ENCODE assay signal across 18 cellular contexts in the genomic region with DNA sequence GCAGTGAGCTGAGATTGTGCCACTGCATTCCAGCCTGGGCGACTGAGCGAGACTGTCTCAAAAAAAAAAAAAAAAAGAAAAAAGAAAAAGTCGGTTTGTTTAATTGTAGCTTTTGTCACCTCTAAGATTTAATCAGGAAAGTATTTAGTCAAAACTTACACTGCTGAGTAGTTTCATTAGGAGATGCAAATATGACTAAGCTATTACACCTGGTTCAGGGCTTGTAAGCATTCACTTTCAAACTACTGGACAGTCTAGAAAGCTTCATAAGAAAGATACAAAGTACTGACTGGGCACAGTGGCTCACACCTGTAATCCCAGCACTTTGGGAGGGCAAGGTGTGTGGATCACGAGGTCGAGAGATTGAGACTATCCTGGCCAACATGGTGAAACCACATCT.
"Had no signal": no experiment of that assay in that cellular context is flagged by ENCODE, and none has a peak within 500 bp of the region (broad histone marks: within the 10 kb centered on the region; RNA-seq: fewer than 3 reads in every experiment).

No MANE protein-coding gene starts in this region.

- H3K4me1 ChIP-seq: esophagus squamous epithelium, gastroesophageal sphincter, left ventricle myocardium inferior, lower lobe of right lung, right atrium auricular region, sigmoid colon had no signal

- H3K9ac ChIP-seq: neural progenitor cell had no signal

- H3K4me3 ChIP-seq: esophagus squamous epithelium, gastroesophageal sphincter, left ventricle myocardium inferior, lower lobe of right lung, neural progenitor cell, ovary, right atrium auricular region, sigmoid colon, skin epidermis had no signal

- H3K4me3 Mint-ChIP-seq: dendritic cell treated with granulocyte-macrophage colony-stimulating factor and Interleukin-4, amounts not matched to agents 40 ng/mL and 50 ng/mL, for 4 days; memory B cell; natural killer cell treated with Interleukin-12 subunit alpha and Interleukin-12 subunit beta and Interleukin-15 and Interleukin-18, amount 100 ng/mL, for 72 hours; neural progenitor cell had no signal

- H3K36me3 ChIP-seq: esophagus squamous epithelium, gastroesophageal sphincter, left ventricle myocardium inferior, lower lobe of right lung, neural progenitor cell, ovary, right atrium auricular region, sigmoid colon had no signal

- H3K4me2 ChIP-seq: neural progenitor cell had no signal

- H3K9me3 ChIP-seq: esophagus squamous epithelium, gastroesophageal sphincter, left ventricle myocardium inferior, lower lobe of right lung, right atrium auricular region, sigmoid colon had no signal

- DNase-seq: esophagus squamous epithelium; foreskin fibroblast; glutamatergic neuron; left ventricle myocardium inferior; lower lobe of right lung; midbrain; nucleus accumbens; ovary; sigmoid colon; stimulated activated CD4-positive, alpha-beta T cell treated with anti-CD3 and anti-CD28 coated beads, Interleukin-12 subunit alpha, Interleukin-12 subunit beta, amount 100 ng/mL, for 4 hours; stimulated activated naive CD4-positive, alpha-beta T cell treated with Interleukin-2 at 50 U/mL for 16 hours had no signal

- H3K27me3 ChIP-seq: esophagus squamous epithelium, gastroesophageal sphincter, neural progenitor cell, ovary, right atrium auricular region, sigmoid colon had no signal

- H3K27ac ChIP-seq: esophagus squamous epithelium, gastroesophageal sphincter, left ventricle myocardium inferior, lower lobe of right lung, neural progenitor cell, ovary, right atrium auricular region, sigmoid colon, skin epidermis had no signal

- H2AFZ ChIP-seq: neural progenitor cell had no signal

- H3K27ac Mint-ChIP-seq: dendritic cell treated with granulocyte-macrophage colony-stimulating factor and Interleukin-4, amounts not matched to agents 40 ng/mL and 50 ng/mL, for 4 days; memory B cell; natural killer cell treated with Interleukin-12 subunit alpha and Interleukin-12 subunit beta and Interleukin-15 and Interleukin-18, amount 100 ng/mL, for 72 hours; neural progenitor cell had no signal

- ATAC-seq: gastroesophageal sphincter; lower lobe of right lung; natural killer cell treated with Interleukin-12 subunit alpha and Interleukin-12 subunit beta and Interleukin-15 and Interleukin-18, amount 100 ng/mL, for 72 hours had no signal

- H3K9me3 Mint-ChIP-seq: dendritic cell treated with granulocyte-macrophage colony-stimulating factor and Interleukin-4, amounts not matched to agents 40 ng/mL and 50 ng/mL, for 4 days had no signal
